In the genomic region with DNA sequence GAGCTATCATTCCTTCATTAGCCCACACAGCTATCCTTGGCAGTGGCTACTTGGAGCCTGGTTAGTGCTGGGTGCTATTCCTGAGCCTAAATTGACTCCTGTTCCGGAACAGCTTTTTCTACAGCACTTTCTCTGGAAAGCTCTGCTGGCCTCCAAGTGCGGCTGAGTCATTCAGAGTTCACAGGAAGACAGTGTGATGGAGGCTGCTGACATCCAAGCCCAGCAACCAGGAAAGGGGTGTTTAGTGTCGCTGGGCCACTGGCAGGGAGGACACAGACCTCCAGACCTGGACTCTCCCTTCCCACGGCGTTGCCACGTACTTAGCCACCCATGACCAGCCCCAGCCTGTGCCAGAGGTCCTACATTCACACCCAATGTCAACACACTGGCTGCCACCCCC, we compare ENCODE assay signal across 19 cellular contexts. TPM values are rescaled to one million over a fixed set of nuclear protein-coding genes. Genes with fewer than 3 reads are reported as not detected.
A peak's percentile ranks its signal among the peaks of the same experiment; 100 is the strongest.
DNase-seq lines count a peak whose midpoint lies in the region; ATAC-seq, FAIRE-seq and TF ChIP-seq lines count a peak whose summit lies in the region.
"Had no signal": no experiment of that assay in that cellular context is flagged by ENCODE, and none has a peak within 500 bp of the region (broad histone marks: within the 10 kb centered on the region; RNA-seq: fewer than 3 reads in every experiment).

No MANE protein-coding gene starts in this region.

- H3K4me2 ChIP-seq in SK-N-SH = no peak overlapping the region

- TF ChIP-seq RAD21 in SK-N-SH (IDR thresholded peaks at IDR 0.05; ENCODE audit: low read length) = no peak

- in situ Hi-C loops in brain microvascular endothelial cell (cut with HindIII; ENCODE audit: low pct_ligation_motif_present, low sequenced_read_pairs) = no loop called here

- H3K9me2 ChIP-seq in SK-N-SH = no peaks in the 10 kb centered on the region

- peaks cover 0 to 21% of the 10 kb centered on the region in 2 experiments; a peak in 1 of 4 replicates for H3K4me1 ChIP-seq in SK-N-SH (ENCODE audit: control insufficient read depth in 1 of 2, insufficient read depth in 2 of 2, low read depth in 1 of 2, low read length in 1 of 2)
- no peaks in the 10 kb centered on the region for H3K4me1 ChIP-seq in left lung
- H3K4me1 ChIP-seq in thoracic aorta (ENCODE audit: control insufficient read depth in 1 of 2, low read depth in 2 of 2) = peaks cover 7 to 25% of the 10 kb centered on the region in 2 donors
- H3K4me1 ChIP-seq: foreskin keratinocyte, sigmoid colon had no signal

- H3K9ac ChIP-seq in SK-N-SH = no peak overlapping the region

- DNase-seq in SK-N-SH = no peak
- peak; percentile 47 for DNase-seq in brain microvascular endothelial cell
- no peak for DNase-seq in left lung
- peak; percentile 13 for DNase-seq in thoracic aorta (ENCODE audit: low spot score)
- DNase-seq in GM19239 (ENCODE audit: insufficient read length, low spot score) = no peak
- no peak for DNase-seq in ecto neural progenitor cell (ENCODE audit: low spot score)
- DNase-seq: activated CD4-positive, CD25-positive, alpha-beta regulatory T cell treated with anti-CD3 and anti-CD28 coated beads, Interleukin-2, amount 50 U/mL, for 72 hours; activated naive CD8-positive, alpha-beta T cell treated with anti-CD3 and anti-CD28 coated beads, Interleukin-2, amount 10 ng/mL, durations not matched to agents 7 days and 5 days; activated T-cell treated with anti-CD3 and anti-CD28 coated beads, Interleukin-2, amount 50 U/mL, for 1 hour; foreskin keratinocyte; immature natural killer cell; NCI-H1048; NCI-H345; OCI-M1; sigmoid colon; T-cell had no signal

- H3K36me3 ChIP-seq in SK-N-SH (replicated peaks in 1 of 2; ENCODE audit: control insufficient read depth in 1 of 2, insufficient read depth in 2 of 2, low read length in 1 of 2) = no peaks in the 10 kb centered on the region
- H3K36me3 ChIP-seq in brain microvascular endothelial cell (replicated peaks) = no peaks in the 10 kb centered on the region
- no peaks in the 10 kb centered on the region for H3K36me3 ChIP-seq in left lung
- H3K36me3 ChIP-seq in thoracic aorta = no peaks in the 10 kb centered on the region
- H3K36me3 ChIP-seq: sigmoid colon had no signal

- H3K27me3 ChIP-seq in SK-N-SH (ENCODE audit: insufficient read depth) = no peaks in the 10 kb centered on the region
- H3K27me3 ChIP-seq in brain microvascular endothelial cell (replicated peaks) = no peaks in the 10 kb centered on the region
- no peaks in the 10 kb centered on the region for H3K27me3 ChIP-seq in left lung
- no peaks in the 10 kb centered on the region for H3K27me3 ChIP-seq in thoracic aorta (replicated peaks; ENCODE audit: insufficient read depth)
- H3K27me3 ChIP-seq: sigmoid colon had no signal

- H3K4me3 ChIP-seq in SK-N-SH (ENCODE audit: low read depth in 2 of 2, low read length in 1 of 2) (no peak overlapping the region), brain microvascular endothelial cell (ENCODE audit: low read depth, low read length) (no peak overlapping the region), left lung (no peak overlapping the region), thoracic aorta (no peak overlapping the region)
- H3K4me3 ChIP-seq: sigmoid colon had no signal

- CTCF ChIA-PET in SK-N-SH (lab: Yijun Ruan, JAX) = interaction anchor here (1.3 to 1.7 kb wide), 3 partner anchors 13 to 67 kb away, joined by 3 to 8 read pairs (median 4); no protein-coding TSS in a partner anchor

- 50% methylated on average over 3 of the region's 6 CpGs for WGBS in SK-N-SH (ENCODE audit: low lambda C conversion rate)

- FAIRE-seq in GM19239 (lab: Jason Lieb, UNC) = no peak

- H3K79me2 ChIP-seq in SK-N-SH (ENCODE audit: insufficient read depth) = no peaks in the 10 kb centered on the region

- H3F3A ChIP-seq in SK-N-SH (replicated peaks; ENCODE audit: insufficient read depth) = no peaks in the 10 kb centered on the region

- no peaks in the 10 kb centered on the region for H4K20me1 ChIP-seq in SK-N-SH (ENCODE audit: insufficient read depth)

- ATAC-seq in SK-N-SH treated with all-trans-retinoic acid at 6 μM for 48 hours (peak; percentile 43), left lung (peak; percentile 6), thoracic aorta (ENCODE audit: insufficient number of reproducible peaks, low FRiP score, low read depth) (no peak), GM21528 (IDR thresholded peaks at IDR 0.05; ENCODE audit: low FRiP score, unreplicated experiment) (no peak)
- ATAC-seq: foreskin keratinocyte, T-cell had no signal

- H3K27ac ChIP-seq in SK-N-SH (ENCODE audit: low read depth in 2 of 2, low read length in 1 of 2) (no peak overlapping the region), brain microvascular endothelial cell (no peak overlapping the region), left lung (no peak overlapping the region), thoracic aorta (peak overlapping the region; percentile 78 to 80)
- H3K27ac ChIP-seq: 22Rv1, foreskin keratinocyte, sigmoid colon had no signal

- H3K9me3 ChIP-seq in SK-N-SH (no peaks in the 10 kb centered on the region), left lung (no peaks in the 10 kb centered on the region), thoracic aorta (no peaks in the 10 kb centered on the region)
- H3K9me3 ChIP-seq: sigmoid colon had no signal

- H2AFZ ChIP-seq in SK-N-SH (ENCODE audit: low read depth) = no peak overlapping the region

- no peak for TF ChIP-seq EP300 in SK-N-SH (IDR thresholded peaks at IDR 0.05; ENCODE audit: borderline replicate concordance in 1 of 2, low read depth in 1 of 2, low read length in 1 of 2)

- TF ChIP-seq CTCF in SK-N-SH (IDR thresholded peaks at IDR 0.05) (no peak), brain microvascular endothelial cell (IDR thresholded peaks at IDR 0.05; ENCODE audit: low read depth, low read length, missing control alignments) (no peak), left lung (IDR thresholded peaks at IDR 0.05) (no peak), thoracic aorta (IDR thresholded peaks at IDR 0.05) (no peak)

- intact Hi-C loops in left lung (cut with DNase I) = no loop called here

- POLR2A ChIA-PET in SK-N-SH (lab: Yijun Ruan, JAX) = no interaction called here

TF ChIP-seq in SK-N-SH treated with all-trans-retinoic acid at 6 μM for 48 hours, 23 proteins besides CTCF, POLR2A, EP300 and RAD21 (continues in another document):
- TF ChIP-seq ZFP30 (CRISPR knock-in tag; IDR thresholded peaks at IDR 0.05) (no peak), PPARA (CRISPR knock-in tag; IDR thresholded peaks at IDR 0.05; ENCODE audit: borderline replicate concordance) (no peak), ZNF8 (CRISPR knock-in tag; IDR thresholded peaks at IDR 0.05) (no peak), ZNF565 (CRISPR knock-in tag; conservative IDR thresholded peaks at IDR 0.05; ENCODE audit: low read depth) (no peak)
- TF ChIP-seq, protein P1, sequence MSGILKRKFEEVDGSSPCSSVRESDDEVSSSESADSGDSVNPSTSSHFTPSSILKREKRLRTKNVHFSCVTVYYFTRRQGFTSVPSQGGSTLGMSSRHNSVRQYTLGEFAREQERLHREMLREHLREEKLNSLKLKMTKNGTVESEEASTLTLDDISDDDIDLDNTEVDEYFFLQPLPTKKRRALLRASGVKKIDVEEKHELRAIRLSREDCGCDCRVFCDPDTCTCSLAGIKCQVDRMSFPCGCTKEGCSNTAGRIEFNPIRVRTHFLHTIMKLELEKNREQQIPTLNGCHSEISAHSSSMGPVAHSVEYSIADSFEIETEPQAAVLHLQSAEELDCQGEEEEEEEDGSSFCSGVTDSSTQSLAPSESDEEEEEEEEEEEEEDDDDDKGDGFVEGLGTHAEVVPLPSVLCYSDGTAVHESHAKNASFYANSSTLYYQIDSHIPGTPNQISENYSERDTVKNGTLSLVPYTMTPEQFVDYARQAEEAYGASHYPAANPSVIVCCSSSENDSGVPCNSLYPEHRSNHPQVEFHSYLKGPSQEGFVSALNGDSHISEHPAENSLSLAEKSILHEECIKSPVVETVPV (CRISPR knock-in tag; IDR thresholded peaks at IDR 0.05) = no peak

TF ChIP-seq in SK-N-SH, 30 proteins besides CTCF, POLR2A, EP300 and RAD21:
- TF ChIP-seq CHD2 (IDR thresholded peaks at IDR 0.05; ENCODE audit: low read length, partially characterized antibody) = no peak
- no peak for TF ChIP-seq POLR2AphosphoS5 (IDR thresholded peaks at IDR 0.05; ENCODE audit: low read depth, low read length)
- TF ChIP-seq, protein P2, sequence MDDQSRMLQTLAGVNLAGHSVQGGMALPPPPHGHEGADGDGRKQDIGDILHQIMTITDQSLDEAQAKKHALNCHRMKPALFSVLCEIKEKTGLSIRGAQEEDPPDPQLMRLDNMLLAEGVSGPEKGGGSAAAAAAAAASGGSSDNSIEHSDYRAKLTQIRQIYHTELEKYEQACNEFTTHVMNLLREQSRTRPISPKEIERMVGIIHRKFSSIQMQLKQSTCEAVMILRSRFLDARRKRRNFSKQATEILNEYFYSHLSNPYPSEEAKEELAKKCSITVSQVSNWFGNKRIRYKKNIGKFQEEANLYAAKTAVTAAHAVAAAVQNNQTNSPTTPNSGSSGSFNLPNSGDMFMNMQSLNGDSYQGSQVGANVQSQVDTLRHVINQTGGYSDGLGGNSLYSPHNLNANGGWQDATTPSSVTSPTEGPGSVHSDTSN (IDR thresholded peaks at IDR 0.05) = no peak
- TF ChIP-seq FOXM1 (IDR thresholded peaks at IDR 0.05; ENCODE audit: low read depth) = no peak
- no peak for TF ChIP-seq GABPA (IDR thresholded peaks at IDR 0.05; ENCODE audit: low read depth)
- TF ChIP-seq SIN3A (IDR thresholded peaks at IDR 0.05; ENCODE audit: borderline replicate concordance, low read depth, low read length) = no peak
- TF ChIP-seq MXI1 (IDR thresholded peaks at IDR 0.05; ENCODE audit: low read depth, low read length) = no peak
- no peak for TF ChIP-seq RFX5 (IDR thresholded peaks at IDR 0.05; ENCODE audit: low read length)
- TF ChIP-seq NRF1 (IDR thresholded peaks at IDR 0.05; ENCODE audit: low read depth, low read length) = no peak

RNA-seq across cellular contexts. Expression of a gene that starts 28.7 kb away (rescaled TPM):
- 1.1 and 2.8 TPM in 2 replicates for polyA plus RNA-seq in SK-N-SH (2012; rRNA removed)
- polyA plus RNA-seq in SK-N-SH (2012; cell fraction: cytosol; rRNA removed) = 1.7 and 4.0 TPM in 2 replicates
- polyA plus RNA-seq in SK-N-SH (2012; cell fraction: nucleus; rRNA removed) = 4.1 and 5.7 TPM in 2 replicates
- total RNA-seq in left lung (10 to 100 TPM; 51.4 to 86.6 TPM), thoracic aorta (1 to 10 TPM; 2.3 to 4.2 TPM)

Comparison
In these comparisons a context has a peak if more than half of its experiments do, and no peak if none do; other contexts are left out.
1. ATAC-seq: peak in SK-N-SH treated with all-trans-retinoic acid at 6 μM for 48 hours (single experiment) and left lung (single experiment); none in thoracic aorta (single experiment) and GM21528 (single experiment).
2. DNase-seq: peak in brain microvascular endothelial cell (single experiment) and thoracic aorta (single experiment); none in SK-N-SH (single experiment), left lung (0 of 2), GM19239 (single experiment) and ecto neural progenitor cell (single experiment).
3. H3K27ac ChIP-seq: peak in thoracic aorta (2 of 2); none in SK-N-SH (0 of 2), brain microvascular endothelial cell (single experiment) and left lung (0 of 2).
4. RNA of a gene that starts 28.7 kb away (total RNA-seq): 51.4 to 86.6 TPM in left lung; 2.3 to 4.2 TPM in thoracic aorta; every median in the first group is over 10 times any median in the second.